Comparison of ENCODE assay signal across 8 cellular contexts in genomic region chr13:97976551-97977375, GRCh38. TPM values are rescaled to one million over a fixed set of nuclear protein-coding genes. Genes with fewer than 3 reads are reported as not detected.
DNase-seq lines count a peak whose midpoint lies in the region; ATAC-seq lines count a peak whose summit lies in the region.

No MANE protein-coding gene starts in this region.

- no peaks in the 10 kb centered on the region for H3K9me3 ChIP-seq in SK-N-MC (ENCODE audit: low read depth, low read length)

- peak overlapping the region; percentile 93 for H3K9ac ChIP-seq in SK-N-MC (ENCODE audit: insufficient read length)

- peak overlapping the region; percentile 91 for H3K4me3 ChIP-seq in SK-N-MC

- H3K27ac ChIP-seq in SK-N-MC, result peak overlapping the region; percentile 87

- DNase-seq in COLO668 (lab: John Stamatoyannopoulos, UW; ENCODE audit: unreplicated experiment), result peak; percentile 90
- no peak for DNase-seq in SK-N-MC (ENCODE audit: low read depth, low spot score)
- peak; percentile 19 for DNase-seq in cerebellar cortex (ENCODE audit: low spot score)
- DNase-seq in left lobe of liver (ENCODE audit: low spot score), result no peak
- peak; percentile 4 to 8 for DNase-seq in stimulated activated CD8-positive, alpha-beta memory T cell treated with anti-CD3 and anti-CD28 coated beads, Interleukin-15, amount 100 ng/mL, for 48 hours (ENCODE audit: low read depth in 2 of 2)
- no peak for DNase-seq in NCI-H446 treated with DMSO at 0.1 percent for 48 hours (lab: John Stamatoyannopoulos, UW)

- H3K36me3 ChIP-seq in SK-N-MC (ENCODE audit: insufficient read depth, low read length), result peaks cover 20% of the 10 kb centered on the region

- ATAC-seq in GM19023 (IDR thresholded peaks at IDR 0.05; ENCODE audit: unreplicated experiment) (peak; percentile 29), HG03103 (IDR thresholded peaks at IDR 0.05; ENCODE audit: low read depth, unreplicated experiment) (peak; percentile 20), left lobe of liver (peak; percentile 10)

RNA-seq across cellular contexts. Expression of gene IPO5, which starts 23.3 kb away (rescaled TPM):
- 44.8 TPM for total RNA-seq in left lobe of liver

Comparison
In these comparisons a context has a peak if more than half of its experiments do, and no peak if none do; other contexts are left out.
1. DNase-seq: peak in COLO668 (single experiment), cerebellar cortex (single experiment) and stimulated activated CD8-positive, alpha-beta memory T cell treated with anti-CD3 and anti-CD28 coated beads, Interleukin-15, amount 100 ng/mL, for 48 hours (2 of 2); none in SK-N-MC (single experiment), left lobe of liver (single experiment) and NCI-H446 treated with DMSO at 0.1 percent for 48 hours (single experiment).
2. Peak in every context shown above with its lines, with median percentiles within 50 percentile points of each other: ATAC-seq.